ENCODE assay signal across 14 cellular contexts in the genomic region with DNA sequence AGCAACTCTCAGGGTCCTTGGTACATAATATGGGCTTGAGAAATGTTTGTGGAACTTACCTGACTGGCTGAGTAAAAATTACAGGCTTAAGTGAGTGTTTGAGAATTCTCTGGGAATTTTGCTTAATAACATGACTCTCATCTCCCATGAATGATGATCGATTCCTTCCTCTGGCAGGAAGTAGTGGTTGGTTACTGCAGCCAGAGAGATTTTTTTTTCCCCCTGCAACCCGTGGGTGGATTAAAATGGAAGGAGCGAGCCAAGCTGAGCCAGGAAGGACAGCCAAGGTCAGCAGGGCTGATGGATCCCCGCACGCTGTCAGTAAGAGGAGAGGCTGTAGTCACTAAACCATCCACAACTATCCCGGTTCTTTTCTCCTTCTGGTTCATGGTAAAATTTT. TPM values are rescaled to one million over a fixed set of nuclear protein-coding genes. Genes with fewer than 3 reads are reported as not detected.
DNase-seq lines count a peak whose midpoint lies in the region; ATAC-seq and TF ChIP-seq lines count a peak whose summit lies in the region.
"Had no signal": no experiment of that assay in that cellular context is flagged by ENCODE, and none has a peak within 500 bp of the region (broad histone marks: within the 10 kb centered on the region; RNA-seq: fewer than 3 reads in every experiment).

No MANE protein-coding gene starts in this region.

- intact Hi-C loops in sciatic nerve (cut with DNase I) (loop anchor here (10.0 kb wide), 1 partner anchor 319 kb away; no protein-coding TSS in a partner anchor), posterior vena cava (cut with DNase I) (no loop called here)

- H3K27ac Mint-ChIP-seq in endothelial cell (ENCODE audit: unreplicated experiment) = no peak overlapping the region

- peak overlapping the region; percentile 72 for H3K9ac ChIP-seq in adipocyte (ENCODE audit: low read length)

- H3K4me3 Mint-ChIP-seq in endothelial cell (ENCODE audit: unreplicated experiment) = no peak overlapping the region

- peak; percentile 45 for DNase-seq in EL
- no peak for DNase-seq in adipocyte (ENCODE audit: low read depth)
- peak; percentile 83 to 85 for DNase-seq in foreskin fibroblast
- DNase-seq in sciatic nerve (ENCODE audit: low spot score) = peak; percentile 68
- no peak for DNase-seq in posterior vena cava (ENCODE audit: low spot score)
- no peak for DNase-seq in endothelial cell (ENCODE audit: low spot score)
- DNase-seq: effector CD8-positive, alpha-beta T cell; NCI-H187; NCI-H774; nucleus accumbens; stimulated activated CD4-positive, alpha-beta T cell treated with anti-CD3 and anti-CD28 coated beads, Interleukin-1b, Interleukin-23, amount 100 ng/mL, for 48 hours had no signal

- TF ChIP-seq CTCF in foreskin fibroblast (IDR thresholded peaks at IDR 0.05; ENCODE audit: low read depth, low read length) = no peak
- TF ChIP-seq CTCF in endothelial cell (IDR thresholded peaks at IDR 0.05; ENCODE audit: unreplicated experiment) = no peak

- peaks cover 9% of the 10 kb centered on the region for H3K27me3 Mint-ChIP-seq in endothelial cell (ENCODE audit: unreplicated experiment)

- no peaks in the 10 kb centered on the region for H3K27me3 ChIP-seq in adipocyte (replicated peaks; ENCODE audit: control insufficient read depth, insufficient read depth, low read length)

- peak; percentile 76 for ATAC-seq in sciatic nerve
- no peak for ATAC-seq in HG02970 (IDR thresholded peaks at IDR 0.05; ENCODE audit: low FRiP score, unreplicated experiment)
- no peak for ATAC-seq in HG03175 (IDR thresholded peaks at IDR 0.05; ENCODE audit: unreplicated experiment)

- H3K36me3 Mint-ChIP-seq in endothelial cell (ENCODE audit: low read depth, unreplicated experiment) = no peaks in the 10 kb centered on the region

- H3K4me3 ChIP-seq in adipocyte (ENCODE audit: low read length) = peak overlapping the region; percentile 45
- H3K4me3 ChIP-seq in foreskin fibroblast (ENCODE audit: low read depth in 1 of 2, low read length in 2 of 2) = no peak overlapping the region
- H3K4me3 ChIP-seq: lung had no signal

- no peaks in the 10 kb centered on the region for H3K9me3 ChIP-seq in adipocyte (ENCODE audit: control insufficient read depth, low read length)

- peaks cover 47% of the 10 kb centered on the region for H3K4me1 ChIP-seq in adipocyte (ENCODE audit: control insufficient read depth, insufficient read depth, low read length)

- H3K4me1 Mint-ChIP-seq in endothelial cell (ENCODE audit: unreplicated experiment) = peaks cover 46% of the 10 kb centered on the region

- H3K36me3 ChIP-seq in adipocyte (ENCODE audit: control insufficient read depth, insufficient read depth, low read length, severe bottlenecking) = no peaks in the 10 kb centered on the region

- no peaks in the 10 kb centered on the region for H3K9me3 Mint-ChIP-seq in endothelial cell (ENCODE audit: unreplicated experiment)

RNA-seq across cellular contexts. Expression of gene RFX8, which starts 40.6 kb away (rescaled TPM):
- total RNA-seq in sciatic nerve (6.5 TPM), posterior vena cava (under 1 TPM; 0.32 to 0.38 TPM), endothelial cell (ENCODE audit: unreplicated experiment) (5.0 TPM)

Comparison
In these comparisons a context has a peak if more than half of its experiments do, and no peak if none do; other contexts are left out.
1. DNase-seq: peak in EL (single experiment), foreskin fibroblast (2 of 2) and sciatic nerve (single experiment); none in adipocyte (single experiment), posterior vena cava (single experiment) and endothelial cell (single experiment).